In the genomic region with DNA sequence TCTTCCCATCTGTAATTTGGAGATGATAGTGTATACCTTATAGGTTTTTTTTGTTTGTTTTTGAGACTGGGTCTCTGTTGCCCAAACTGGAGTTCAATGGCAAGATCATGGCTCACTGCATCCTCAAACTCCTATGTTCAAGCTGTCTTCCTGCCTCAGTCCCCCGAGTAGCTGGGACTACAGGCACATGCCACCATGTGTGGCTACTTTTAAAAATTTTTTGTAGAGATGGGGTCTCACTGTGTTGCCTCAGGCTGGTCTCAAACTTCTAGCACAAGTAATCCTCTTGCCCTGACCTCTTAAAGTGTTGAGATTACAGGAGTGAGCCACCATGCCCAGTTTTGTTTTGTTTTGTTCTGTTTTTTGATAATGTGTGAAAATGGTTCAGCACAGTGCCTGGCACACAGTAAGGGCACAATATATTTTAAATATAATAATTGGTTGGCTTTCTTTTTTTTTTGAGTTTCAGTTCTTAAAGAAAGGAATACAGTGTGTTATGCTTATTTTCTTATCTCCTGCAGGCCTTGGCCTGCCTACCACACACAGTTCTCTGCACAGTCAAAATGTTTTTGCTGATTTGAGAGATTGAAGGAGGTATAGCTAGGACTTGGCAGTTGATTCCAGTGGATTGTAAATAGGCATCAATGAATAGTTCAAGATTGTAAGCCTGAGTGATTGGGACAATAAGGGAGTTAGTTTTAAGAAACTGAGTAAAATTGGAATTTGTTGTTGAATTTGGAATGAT, we compare ENCODE assay signal across 12 cellular contexts. TPM values are rescaled to one million over a fixed set of nuclear protein-coding genes. Genes with fewer than 3 reads are reported as not detected.
DNase-seq lines count a peak whose midpoint lies in the region; ATAC-seq and TF ChIP-seq lines count a peak whose summit lies in the region.
"Had no signal": no experiment of that assay in that cellular context is flagged by ENCODE, and none has a peak within 500 bp of the region (broad histone marks: within the 10 kb centered on the region; RNA-seq: fewer than 3 reads in every experiment).

No MANE protein-coding gene starts in this region.

- peak; percentile 25 to 49 for ATAC-seq in activated T-cell treated with anti-CD3 and anti-CD28 coated beads, Interleukin-2, amount 50 U/mL, for 72 hours (replicated peaks in 1 of 2)
- ATAC-seq in central memory CD8-positive, alpha-beta T cell (replicated peaks; ENCODE audit: extremely low read depth, poor library complexity, severe bottlenecking) = no peak
- no peak for ATAC-seq in GM18870 (IDR thresholded peaks at IDR 0.05; ENCODE audit: unreplicated experiment)
- ATAC-seq in HG03025 (IDR thresholded peaks at IDR 0.05; ENCODE audit: low FRiP score, unreplicated experiment) = no peak

- H3K9me3 Mint-ChIP-seq in activated T-cell treated with anti-CD3 and anti-CD28 coated beads, Interleukin-2, amount 50 U/mL, for 72 hours = no peaks in the 10 kb centered on the region
- H3K9me3 Mint-ChIP-seq in central memory CD8-positive, alpha-beta T cell = no peaks in the 10 kb centered on the region

- H3K4me3 ChIP-seq in skeletal muscle satellite cell (ENCODE audit: low read length) (no peak overlapping the region), left ventricle myocardium inferior (no peak overlapping the region)
- H3K4me3 ChIP-seq: neural progenitor cell had no signal

- no peak for TF ChIP-seq CTCF in left ventricle myocardium inferior (IDR thresholded peaks at IDR 0.05; ENCODE audit: borderline replicate concordance)

- H3K27ac ChIP-seq in left ventricle myocardium inferior (replicated peaks) = no peak overlapping the region
- H3K27ac ChIP-seq: neural progenitor cell had no signal

- H3K27me3 Mint-ChIP-seq in activated T-cell treated with anti-CD3 and anti-CD28 coated beads, Interleukin-2, amount 50 U/mL, for 72 hours (ENCODE audit: low read depth) = no peaks in the 10 kb centered on the region
- no peaks in the 10 kb centered on the region for H3K27me3 Mint-ChIP-seq in central memory CD8-positive, alpha-beta T cell

- H3K36me3 ChIP-seq in skeletal muscle satellite cell (ENCODE audit: insufficient read depth, low read length) (peaks cover 19% of the 10 kb centered on the region), left ventricle myocardium inferior (no peaks in the 10 kb centered on the region)
- H3K36me3 ChIP-seq: neural progenitor cell had no signal

- DNase-seq in activated T-cell treated with anti-CD3 and anti-CD28 coated beads, Interleukin-2, amount 50 U/mL, for 72 hours = no peak
- DNase-seq in activated T-cell treated with anti-CD3 and anti-CD28 coated beads for 4 hours (no peak), OCI-M1 (lab: John Stamatoyannopoulos, UW) (peak; percentile 60), left ventricle myocardium inferior (no peak)
- DNase-seq in central memory CD8-positive, alpha-beta T cell (ENCODE audit: low spot score in 2 of 2) = no peak
- DNase-seq: activated CD4-positive, CD25-positive, alpha-beta regulatory T cell treated with anti-CD3 and anti-CD28 coated beads, Interleukin-2, amount 50 U/mL, for 72 hours; NCI-H446; stimulated activated CD4-positive, alpha-beta T cell treated with anti-CD3 and anti-CD28 coated beads, Interleukin-15, amount 100 ng/mL, for 24 hours had no signal

- peaks cover 95% of the 10 kb centered on the region for H3K4me1 Mint-ChIP-seq in activated T-cell treated with anti-CD3 and anti-CD28 coated beads, Interleukin-2, amount 50 U/mL, for 72 hours (ENCODE audit: low read depth)
- H3K4me1 Mint-ChIP-seq in central memory CD8-positive, alpha-beta T cell = peaks cover 87% of the 10 kb centered on the region

- peak overlapping the region; percentile 99 to 100 for H3K4me3 Mint-ChIP-seq in activated T-cell treated with anti-CD3 and anti-CD28 coated beads, Interleukin-2, amount 50 U/mL, for 72 hours
- peak overlapping the region; percentile 87 for H3K4me3 Mint-ChIP-seq in central memory CD8-positive, alpha-beta T cell
- H3K4me3 Mint-ChIP-seq: neural progenitor cell had no signal

- peaks cover 72% of the 10 kb centered on the region for H3K4me1 ChIP-seq in skeletal muscle satellite cell (ENCODE audit: control insufficient read depth, insufficient read depth, low read length)
- H3K4me1 ChIP-seq in left ventricle myocardium inferior = peaks cover 100% of the 10 kb centered on the region

- peak overlapping the region; percentile 96 for H3K27ac Mint-ChIP-seq in activated T-cell treated with anti-CD3 and anti-CD28 coated beads, Interleukin-2, amount 50 U/mL, for 72 hours
- H3K27ac Mint-ChIP-seq in central memory CD8-positive, alpha-beta T cell (ENCODE audit: low read depth) = peak overlapping the region; percentile 43
- H3K27ac Mint-ChIP-seq: neural progenitor cell had no signal

- H3K9me3 ChIP-seq in skeletal muscle satellite cell (replicated peaks; ENCODE audit: low read length) = no peaks in the 10 kb centered on the region
- H3K9me3 ChIP-seq in left ventricle myocardium inferior (replicated peaks) = no peaks in the 10 kb centered on the region

- H3K27me3 ChIP-seq in skeletal muscle satellite cell (ENCODE audit: control insufficient read depth, insufficient read depth, low read length) (no peaks in the 10 kb centered on the region), left ventricle myocardium inferior (ENCODE audit: low read depth) (no peaks in the 10 kb centered on the region)
- H3K27me3 ChIP-seq: neural progenitor cell had no signal

- intact Hi-C loops in left ventricle myocardium inferior (cut with micrococcal nuclease) = loop anchor here (10.0 kb wide), 1 partner anchor 141 kb away; a partner anchor contains a TSS

- peak overlapping the region; percentile 56 for H3K4me2 ChIP-seq in skeletal muscle satellite cell (ENCODE audit: low read length)
- H3K4me2 ChIP-seq: neural progenitor cell had no signal

- peaks cover 15 to 39% of the 10 kb centered on the region in 2 donors for H3K36me3 Mint-ChIP-seq in activated T-cell treated with anti-CD3 and anti-CD28 coated beads, Interleukin-2, amount 50 U/mL, for 72 hours (ENCODE audit: insufficient read depth in 2 of 2)
- peaks cover 47% of the 10 kb centered on the region for H3K36me3 Mint-ChIP-seq in central memory CD8-positive, alpha-beta T cell (ENCODE audit: insufficient read depth)

- no peak overlapping the region for H3K9ac ChIP-seq in skeletal muscle satellite cell (ENCODE audit: low read depth, low read length)
- H3K9ac ChIP-seq: neural progenitor cell had no signal

RNA-seq across cellular contexts. Expression of a gene that starts 6.1 kb away (rescaled TPM):
- 100 to 1,000 TPM; 490 to 497 TPM for total RNA-seq in activated T-cell treated with anti-CD3 and anti-CD28 coated beads, Interleukin-2, amount 50 U/mL, for 72 hours
- 235 and 246 TPM in 2 replicates for total RNA-seq in skeletal muscle satellite cell (2012; rRNA removed)
- total RNA-seq in left ventricle myocardium inferior = 108 TPM

Comparison
In these comparisons a context has a peak if more than half of its experiments do, and no peak if none do; other contexts are left out.
1. ATAC-seq: peak in activated T-cell treated with anti-CD3 and anti-CD28 coated beads, Interleukin-2, amount 50 U/mL, for 72 hours (2 of 2); none in central memory CD8-positive, alpha-beta T cell (single experiment), GM18870 (single experiment) and HG03025 (single experiment).